8 cellular contexts compared by ENCODE assay signal in the genomic region with DNA sequence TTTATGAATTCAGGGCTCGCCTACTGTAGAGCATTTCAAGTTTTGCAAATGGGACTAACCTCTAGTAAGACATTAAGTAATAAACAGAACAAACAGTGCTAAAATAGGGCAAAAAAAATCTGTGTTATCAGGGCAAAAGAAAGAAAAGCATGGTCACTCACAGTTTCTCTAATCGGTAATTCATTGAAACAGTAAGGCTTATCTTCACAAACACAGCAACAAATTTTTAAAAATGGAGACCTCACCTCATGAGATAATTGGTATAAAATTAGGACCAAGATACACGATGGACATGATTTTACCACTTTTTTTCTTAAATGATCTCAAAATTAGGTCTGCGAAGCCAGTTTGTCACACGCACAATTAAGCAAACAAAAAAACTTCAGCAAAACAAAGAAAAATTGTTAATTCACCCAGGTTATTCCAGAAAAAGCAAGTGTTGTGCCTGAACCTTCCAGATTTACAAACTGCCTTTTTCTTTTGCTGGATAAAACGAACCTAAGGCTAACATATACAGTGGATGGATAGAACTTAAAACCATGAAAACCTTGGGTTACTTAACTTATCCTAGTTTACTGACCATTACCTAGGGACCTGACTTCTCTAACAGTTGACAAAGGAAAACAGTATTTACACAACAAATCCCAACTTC. TPM values are rescaled to one million over a fixed set of nuclear protein-coding genes. Genes with fewer than 3 reads are reported as not detected.
A peak's percentile ranks its signal among the peaks of the same experiment; 100 is the strongest.
DNase-seq lines count a peak whose midpoint lies in the region; ATAC-seq and TF ChIP-seq lines count a peak whose summit lies in the region.

No MANE protein-coding gene starts in this region.

- H4K20me1 ChIP-seq in fibroblast of lung (ENCODE audit: control insufficient read depth, extremely low read depth, insufficient read depth, low read length), result no peaks in the 10 kb centered on the region

- H3K4me1 Mint-ChIP-seq in progenitor cell of endocrine pancreas (ENCODE audit: low read depth), result peaks cover 48% of the 10 kb centered on the region

- peaks cover 25% of the 10 kb centered on the region for H3K36me3 ChIP-seq in SK-N-MC (ENCODE audit: insufficient read depth, low read length)
- no peaks in the 10 kb centered on the region for H3K36me3 ChIP-seq in fibroblast of lung (ENCODE audit: control insufficient read depth, insufficient read depth, low read length)

- H3K27ac ChIP-seq in SK-N-MC (peak overlapping the region; percentile 5; the same call in 1 of the 2 replicates), fibroblast of lung (ENCODE audit: insufficient read depth, low read length) (peak overlapping the region; percentile 87)

- peak overlapping the region; percentile 79 for H3K9ac ChIP-seq in SK-N-MC (ENCODE audit: insufficient read length)
- H3K9ac ChIP-seq in fibroblast of lung (ENCODE audit: insufficient read depth, low read length), result peak overlapping the region; percentile 76

- peaks cover 6% of the 10 kb centered on the region for H3K27me3 Mint-ChIP-seq in progenitor cell of endocrine pancreas

- TF ChIP-seq CTCF in GM12865 (IDR thresholded peaks at IDR 0.05; ENCODE audit: insufficient read depth, low read depth, low read length, missing control alignments) (no peak), fibroblast of lung (conservative IDR thresholded peaks at IDR 0.05 in 1 of 2, IDR thresholded peaks at IDR 0.05 in 1 of 2; ENCODE audit: low read depth in 1 of 2, low read length in 2 of 2) (no peak), progenitor cell of endocrine pancreas (IDR thresholded peaks at IDR 0.05; ENCODE audit: unreplicated experiment) (no peak)

- H3K4me3 Mint-ChIP-seq in progenitor cell of endocrine pancreas (ENCODE audit: low read depth), result peak overlapping the region; percentile 99

- no peak for ATAC-seq in GM18909 (IDR thresholded peaks at IDR 0.05; ENCODE audit: poor library complexity, unreplicated experiment)

- H3K4me2 ChIP-seq in fibroblast of lung (ENCODE audit: extremely low read depth, insufficient read depth, low read length), result peak overlapping the region; percentile 86

- peaks cover 5% of the 10 kb centered on the region for H3K36me3 Mint-ChIP-seq in progenitor cell of endocrine pancreas (ENCODE audit: insufficient read depth)

- H3K9me3 ChIP-seq in SK-N-MC (ENCODE audit: low read depth, low read length), result no peaks in the 10 kb centered on the region
- H3K9me3 ChIP-seq in fibroblast of lung (ENCODE audit: control insufficient read depth, insufficient read depth, low read depth, low read length), result no peaks in the 10 kb centered on the region

- H3K4me3 ChIP-seq in GM12865 (ENCODE audit: low read depth, low read length) (peak overlapping the region; percentile 98), SK-N-MC (peak overlapping the region; percentile 77), fibroblast of lung (replicated peaks in 1 of 4; ENCODE audit: control extremely low read depth in 1 of 4, insufficient read depth in 1 of 4, low read depth in 3 of 4, low read length in 4 of 4) (peak overlapping the region; percentile 83 to 91 (median 88))

- peak overlapping the region; percentile 99 for H3K27ac Mint-ChIP-seq in progenitor cell of endocrine pancreas

- H3K9me3 Mint-ChIP-seq in progenitor cell of endocrine pancreas (ENCODE audit: low read depth), result no peaks in the 10 kb centered on the region

- peaks cover 15% of the 10 kb centered on the region for H3K4me1 ChIP-seq in fibroblast of lung (ENCODE audit: control insufficient read depth, extremely low read depth, insufficient read depth, low read length)

- no peak for DNase-seq in GM12865 (ENCODE audit: low read depth)
- DNase-seq in SK-N-MC (ENCODE audit: low read depth, low spot score), result no peak
- DNase-seq in fibroblast of lung (ENCODE audit: low read depth in 2 of 2), result no peak
- no peak for DNase-seq in progenitor cell of endocrine pancreas (ENCODE audit: low spot score, unreplicated experiment)
- no peak for DNase-seq in HuH-7.5 (ENCODE audit: low spot score)
- no peak for DNase-seq in foreskin melanocyte
- DNase-seq in islet precursor cell, result no peak

- no peaks in the 10 kb centered on the region for H3K27me3 ChIP-seq in fibroblast of lung (ENCODE audit: control insufficient read depth, insufficient read depth, low read length)

- peak overlapping the region; percentile 42 for H2AFZ ChIP-seq in fibroblast of lung (ENCODE audit: low read length)

- peaks cover 36% of the 10 kb centered on the region for H3K79me2 ChIP-seq in fibroblast of lung (ENCODE audit: control insufficient read depth, insufficient read depth, low read length)

RNA-seq across cellular contexts. Expression of a gene that starts 1.4 kb away (rescaled TPM):
- total RNA-seq in fibroblast of lung, result 124 and 127 TPM in 2 replicates
- 207 and 355 TPM in 2 replicates for polyA plus RNA-seq in fibroblast of lung
- polyA plus RNA-seq in fibroblast of lung (2012), result 84.8 and 123 TPM in 2 replicates
- 3.7 and 12.3 TPM in 2 replicates for polyA minus RNA-seq in fibroblast of lung (ENCODE audit: low replicate concordance)
- total RNA-seq in progenitor cell of endocrine pancreas, result 243 and 248 TPM in 2 replicates
